30 cellular contexts compared by ENCODE assay signal in genomic region chrX:95351089-95351488, GRCh38.
"Had no signal": no experiment of that assay in that cellular context is flagged by ENCODE, and none has a peak within 500 bp of the region (broad histone marks: within the 10 kb centered on the region; RNA-seq: fewer than 3 reads in every experiment).

No MANE protein-coding gene starts in this region.

- H3K27ac ChIP-seq: adrenal gland, body of pancreas, brain microvascular endothelial cell, breast epithelium, VCaP had no signal

- H3K36me3 ChIP-seq: adrenal gland, brain microvascular endothelial cell, breast epithelium had no signal

- DNase-seq: activated B cell treated with CpG ODN at 0.5 μM for 24 hours; activated CD4-positive, alpha-beta memory T cell treated with anti-CD3 and anti-CD28 coated beads for 36 hours; activated CD4-positive, alpha-beta T cell treated with anti-CD3 and anti-CD28 coated beads for 4 hours; activated CD4-positive, alpha-beta T cell treated with anti-CD3 and anti-CD28 coated beads, Interleukin-2, amount 10 ng/mL, durations not matched to agents 24 days and 14 days; activated CD4-positive, alpha-beta T cell treated with anti-CD3 and anti-CD28 coated beads, Interleukin-2, amount 50 U/mL, for 1 hour; activated CD4-positive, alpha-beta T cell treated with anti-CD3 and anti-CD28 coated beads, Interleukin-2, amount 50 U/mL, for 4 hours; activated CD4-positive, CD25-positive, alpha-beta regulatory T cell treated with anti-CD3 and anti-CD28 coated beads, Interleukin-2, amount 50 U/mL, for 72 hours; activated CD8-positive, alpha-beta memory T cell treated with anti-CD3 and anti-CD28 coated beads, Interleukin-2, amount 50 U/mL, for 4 hours; activated CD8-positive, alpha-beta T cell treated with anti-CD3 and anti-CD28 coated beads for 36 hours; activated effector memory CD4-positive, alpha-beta T cell treated with anti-CD3 and anti-CD28 coated beads, Interleukin-2, amount 50 U/mL, for 16 hours; activated gamma-delta T cell treated with Interleukin-2 at 50 U/mL for 16 hours; activated naive CD4-positive, alpha-beta T cell; activated naive CD4-positive, alpha-beta T cell treated with anti-CD3 and anti-CD28 coated beads for 36 hours; activated naive CD4-positive, alpha-beta T cell treated with anti-CD3 and anti-CD28 coated beads, Interleukin-2, amount 50 U/mL, for 16 hours; activated naive CD8-positive, alpha-beta T cell treated with anti-CD3 and anti-CD28 coated beads for 36 hours; activated T-cell treated with anti-CD3 and anti-CD28 coated beads for 4 hours; activated T-cell treated with anti-CD3 and anti-CD28 coated beads, Interleukin-2, amount 50 U/mL, for 1 hour; activated T-cell treated with anti-CD3 and anti-CD28 coated beads, Interleukin-2, amount 50 U/mL, for 4 hours; activated T-cell treated with anti-CD3 and anti-CD28 coated beads, Interleukin-2, amount 50 U/mL, for 72 hours; adrenal gland; amniotic stem cell; aorta; body of pancreas; brain microvascular endothelial cell; cerebellar nuclear complex; T-helper 1 cell; T-helper 2 cell; T-helper 9 cell had no signal

- H3K27me3 ChIP-seq: adrenal gland, body of pancreas, brain microvascular endothelial cell had no signal

- H3K4me1 ChIP-seq: adrenal gland, body of pancreas, breast epithelium had no signal

- H3K4me3 ChIP-seq: adrenal gland, body of pancreas, breast epithelium had no signal

- H3K9me3 ChIP-seq: adrenal gland, body of pancreas, breast epithelium had no signal
